9 cellular contexts compared by ENCODE assay signal in genomic region chr15:74955017-74955416, GRCh38. TPM values are rescaled to one million over a fixed set of nuclear protein-coding genes. Genes with fewer than 3 reads are reported as not detected.
DNase-seq lines count a peak whose midpoint lies in the region; ATAC-seq and TF ChIP-seq lines count a peak whose summit lies in the region.
"Had no signal": no experiment of that assay in that cellular context is flagged by ENCODE, and none has a peak within 500 bp of the region (broad histone marks: within the 10 kb centered on the region; RNA-seq: fewer than 3 reads in every experiment).

No MANE protein-coding gene starts in this region.

- CTCF ChIA-PET in WTC11 (lab: Charles Lee), result interaction anchor here (1.0 to 4.0 kb wide), 8 partner anchors 11 to 413 kb away, joined by 3 to 24 read pairs (median 3); no protein-coding TSS in a partner anchor

- POLR2A ChIA-PET in WTC11 (lab: Charles Lee), result no interaction called here

- H3K9me3 Mint-ChIP-seq in activated T-cell treated with anti-CD3 and anti-CD28 coated beads, Interleukin-2, amount 50 U/mL, for 4 hours, result no peaks in the 10 kb centered on the region
- H3K9me3 Mint-ChIP-seq in WTC11, result no peaks in the 10 kb centered on the region
- no peaks in the 10 kb centered on the region for H3K9me3 Mint-ChIP-seq in stimulated activated naive CD8-positive, alpha-beta T cell treated with anti-CD3 and anti-CD28 coated beads, Interleukin-15, amount 100 ng/mL, for 72 hours

- peak overlapping the region; percentile 64 for H3K4me3 ChIP-seq in fibroblast of the aortic adventitia (ENCODE audit: low read depth, low read length)
- H3K4me3 ChIP-seq: SJCRH30 had no signal

- H3K4me3 Mint-ChIP-seq in activated T-cell treated with anti-CD3 and anti-CD28 coated beads, Interleukin-2, amount 50 U/mL, for 4 hours, result peak overlapping the region; percentile 62
- H3K4me3 Mint-ChIP-seq in WTC11, result peak overlapping the region; percentile 86
- H3K4me3 Mint-ChIP-seq in stimulated activated naive CD8-positive, alpha-beta T cell treated with anti-CD3 and anti-CD28 coated beads, Interleukin-15, amount 100 ng/mL, for 72 hours, result peak overlapping the region; percentile 39 to 80

- TF ChIP-seq CTCF in WTC11 (IDR thresholded peaks at IDR 0.05), result no peak
- TF ChIP-seq CTCF in fibroblast of the aortic adventitia (IDR thresholded peaks at IDR 0.05; ENCODE audit: insufficient read depth, low read length), result no peak

- ATAC-seq in activated T-cell treated with anti-CD3 and anti-CD28 coated beads, Interleukin-2, amount 50 U/mL, for 4 hours, result no peak
- ATAC-seq in WTC11, result no peak
- no peak for ATAC-seq in stimulated activated naive CD8-positive, alpha-beta T cell treated with anti-CD3 and anti-CD28 coated beads, Interleukin-15, amount 100 ng/mL, for 72 hours

- DNase-seq in activated T-cell treated with anti-CD3 and anti-CD28 coated beads, Interleukin-2, amount 50 U/mL, for 4 hours, result no peak
- DNase-seq in activated T-cell treated with anti-CD3 and anti-CD28 coated beads for 4 hours (no peak), WTC11 (ENCODE audit: low spot score) (no peak), fibroblast of the aortic adventitia (ENCODE audit: low read depth) (no peak), NCI-H748 treated with DMSO at 0.1 percent for 48 hours (lab: John Stamatoyannopoulos, UW) (no peak), mesenteric fat pad (ENCODE audit: low spot score) (no peak)
- DNase-seq in stimulated activated naive CD8-positive, alpha-beta T cell treated with anti-CD3 and anti-CD28 coated beads, Interleukin-15, amount 100 ng/mL, for 72 hours, result no peak
- no peak for DNase-seq in activated CD4-positive, CD25-positive, alpha-beta regulatory T cell treated with anti-CD3 and anti-CD28 coated beads, Interleukin-2, amount 50 U/mL, for 72 hours

- H3K4me1 Mint-ChIP-seq in activated T-cell treated with anti-CD3 and anti-CD28 coated beads, Interleukin-2, amount 50 U/mL, for 4 hours (ENCODE audit: low read depth), result peaks cover 22% of the 10 kb centered on the region
- H3K4me1 Mint-ChIP-seq in WTC11, result peaks cover 49% of the 10 kb centered on the region
- peaks cover 52% of the 10 kb centered on the region for H3K4me1 Mint-ChIP-seq in stimulated activated naive CD8-positive, alpha-beta T cell treated with anti-CD3 and anti-CD28 coated beads, Interleukin-15, amount 100 ng/mL, for 72 hours

- no peaks in the 10 kb centered on the region for H3K36me3 Mint-ChIP-seq in activated T-cell treated with anti-CD3 and anti-CD28 coated beads, Interleukin-2, amount 50 U/mL, for 4 hours (ENCODE audit: insufficient read depth)
- H3K36me3 Mint-ChIP-seq in WTC11, result no peaks in the 10 kb centered on the region

- H3K27ac Mint-ChIP-seq in WTC11, result no peak overlapping the region
- peak overlapping the region in 1 of 2 donors; percentile 59 for H3K27ac Mint-ChIP-seq in stimulated activated naive CD8-positive, alpha-beta T cell treated with anti-CD3 and anti-CD28 coated beads, Interleukin-15, amount 100 ng/mL, for 72 hours

- H3K27me3 Mint-ChIP-seq in activated T-cell treated with anti-CD3 and anti-CD28 coated beads, Interleukin-2, amount 50 U/mL, for 4 hours (ENCODE audit: low read depth), result peaks cover 25% of the 10 kb centered on the region
- peaks cover 40% of the 10 kb centered on the region for H3K27me3 Mint-ChIP-seq in WTC11 (ENCODE audit: low read depth)
- peaks cover 30% of the 10 kb centered on the region for H3K27me3 Mint-ChIP-seq in stimulated activated naive CD8-positive, alpha-beta T cell treated with anti-CD3 and anti-CD28 coated beads, Interleukin-15, amount 100 ng/mL, for 72 hours

TF ChIP-seq in WTC11, 78 proteins besides CTCF, POLR2A, EP300 and RAD21:
- TF ChIP-seq NFE2L1 (CRISPR knock-in tag; IDR thresholded peaks at IDR 0.05) (no peak), ZNF671 (CRISPR knock-in tag; IDR thresholded peaks at IDR 0.05) (no peak), NR2C2 (CRISPR knock-in tag; IDR thresholded peaks at IDR 0.05) (no peak), CDX4 (CRISPR knock-in tag; IDR thresholded peaks at IDR 0.05; ENCODE audit: borderline replicate concordance) (no peak), ZNF138 (CRISPR knock-in tag; conservative IDR thresholded peaks at IDR 0.05) (no peak), ZNF121 (CRISPR knock-in tag; IDR thresholded peaks at IDR 0.05) (no peak), USF2 (CRISPR knock-in tag; IDR thresholded peaks at IDR 0.05) (no peak), ETV6 (CRISPR knock-in tag; IDR thresholded peaks at IDR 0.05) (no peak), MXD4 (CRISPR knock-in tag; IDR thresholded peaks at IDR 0.05; ENCODE audit: borderline replicate concordance) (no peak), TP53 (CRISPR knock-in tag; IDR thresholded peaks at IDR 0.05) (no peak)

RNA-seq across cellular contexts. Expression of gene RPP25, which starts 1.6 kb away (rescaled TPM):
- total RNA-seq in activated T-cell treated with anti-CD3 and anti-CD28 coated beads, Interleukin-2, amount 50 U/mL, for 4 hours, result 10 to 100 TPM; 10.7 to 15.1 (median 13.3) TPM
- total RNA-seq in WTC11 (2021) (28.3 to 31.3 TPM (median 29.0 TPM) in 3 replicates), fibroblast of the aortic adventitia (ENCODE audit: low replicate concordance) (4.1 and 8.8 TPM in 2 replicates), mesenteric fat pad (10.7 TPM)

RNA-seq across cellular contexts. Expression of gene COX5A, which starts 17.1 kb away (rescaled TPM):
- total RNA-seq in activated T-cell treated with anti-CD3 and anti-CD28 coated beads, Interleukin-2, amount 50 U/mL, for 4 hours, result 100 to 1,000 TPM; 257 to 291 (median 290) TPM
- total RNA-seq in WTC11 (2021) (336 to 355 TPM (median 354 TPM) in 3 replicates), fibroblast of the aortic adventitia (ENCODE audit: low replicate concordance) (5.3 and 63.0 TPM in 2 replicates), mesenteric fat pad (175 TPM)

RNA-seq across cellular contexts. Expression of gene SCAMP5, which starts 40.3 kb away (rescaled TPM):
- 1 to 10 TPM in 2 of 3 donors, under 1 TPM in 1; 0.90 to 6.7 (median 1.8) TPM for total RNA-seq in activated T-cell treated with anti-CD3 and anti-CD28 coated beads, Interleukin-2, amount 50 U/mL, for 4 hours
- total RNA-seq in WTC11 (2021), result 65.7 to 70.1 TPM (median 67.0 TPM) in 3 replicates
- total RNA-seq in fibroblast of the aortic adventitia (ENCODE audit: low replicate concordance), result 1.1 and 2.2 TPM in 2 replicates
- 1.7 TPM for total RNA-seq in mesenteric fat pad

RNA-seq across cellular contexts. Expression of gene FAM219B, which starts 48.4 kb away (rescaled TPM):
- 10 to 100 TPM; 23.6 to 26.6 (median 26.4) TPM for total RNA-seq in activated T-cell treated with anti-CD3 and anti-CD28 coated beads, Interleukin-2, amount 50 U/mL, for 4 hours
- total RNA-seq in WTC11 (2021) (67.3 to 99.6 TPM (median 87.8 TPM) in 3 replicates), fibroblast of the aortic adventitia (ENCODE audit: low replicate concordance) (22.7 and 35.9 TPM in 2 replicates), mesenteric fat pad (91.4 TPM)
